In genomic region chr17:2016494-2016893, GRCh38 we compare ENCODE assay signal across 16 cellular contexts. TPM values are rescaled to one million over a fixed set of nuclear protein-coding genes. Genes with fewer than 3 reads are reported as not detected.
DNase-seq lines count a peak whose midpoint lies in the region; ATAC-seq and TF ChIP-seq lines count a peak whose summit lies in the region.
"Had no signal": no experiment of that assay in that cellular context is flagged by ENCODE, and none has a peak within 500 bp of the region (broad histone marks: within the 10 kb centered on the region; RNA-seq: fewer than 3 reads in every experiment).

No MANE protein-coding gene starts in this region.

- H2AK5ac ChIP-seq in neuronal stem cell (ENCODE audit: low read depth, low read length): no peak overlapping the region

- H3K14ac ChIP-seq in neuronal stem cell (ENCODE audit: low read length): no peak overlapping the region

- H3K9ac ChIP-seq in BLaER1 (peak overlapping the region; percentile 72; the same call in 1 of the 2 replicates), NT2/D1 (ENCODE audit: insufficient read length, low read depth) (peak overlapping the region; percentile 27), neuronal stem cell (ENCODE audit: low read depth, low read length, poor library complexity) (peak overlapping the region; percentile 54)
- H3K9ac ChIP-seq: GM23248 had no signal

- peak overlapping the region; percentile 69 for H3K23ac ChIP-seq in neuronal stem cell (ENCODE audit: low read depth, low read length, poor library complexity)

- ATAC-seq in esophagus mucosa: peak; percentile 10
- no peak for ATAC-seq in GM23338

- peak overlapping the region; percentile 83 for H3K18ac ChIP-seq in neuronal stem cell (ENCODE audit: low read length)

- 0 out of 2 replicates have a peak, but pooled peaks cover 5% of the 10 kb centered on the region for H3K36me3 ChIP-seq in BLaER1
- no peaks in the 10 kb centered on the region for H3K36me3 ChIP-seq in NT2/D1 (ENCODE audit: insufficient read depth, insufficient read length, low read length)
- no peaks in the 10 kb centered on the region for H3K36me3 ChIP-seq in neuronal stem cell (replicated peaks in 1 of 2; ENCODE audit: control insufficient read depth in 2 of 2, insufficient read depth in 2 of 2, low read length in 2 of 2)
- H3K36me3 ChIP-seq in GM23338 (ENCODE audit: insufficient read depth): no peaks in the 10 kb centered on the region

- DNase-seq in NT2/D1 (ENCODE audit: low read depth, low spot score) (no peak), neuronal stem cell (ENCODE audit: low spot score) (no peak), GM23338 (ENCODE audit: low spot score) (no peak), cortex of kidney (lab: John Stamatoyannopoulos, UW) (no peak), DMS114 treated with DMSO at 0.1 percent for 48 hours (lab: John Stamatoyannopoulos, UW; ENCODE audit: unreplicated experiment) (no peak)
- DNase-seq: 8988T; CD4-positive, CD25-positive, alpha-beta regulatory T cell; CD8-positive, alpha-beta memory T cell; COR-L47; DMS 273 treated with DMSO at 0.1 percent for 48 hours; GDM1; GM23248; HCEC 1CT had no signal

- H4K91ac ChIP-seq in neuronal stem cell (ENCODE audit: low read depth, low read length, poor library complexity): no peak overlapping the region

- peaks cover 13% of the 10 kb centered on the region for H3K4me1 Mint-ChIP-seq in GM23338
- H3K4me1 Mint-ChIP-seq: CD4-positive, CD25-positive, alpha-beta regulatory T cell had no signal

- no peak overlapping the region for H3K4me3 Mint-ChIP-seq in GM23338
- H3K4me3 Mint-ChIP-seq: CD4-positive, CD25-positive, alpha-beta regulatory T cell; CD8-positive, alpha-beta memory T cell had no signal

- no peaks in the 10 kb centered on the region; the same call in 1 of the 2 replicates for H3F3A ChIP-seq in GM23338 (replicated peaks; ENCODE audit: low read depth)

- WGBS in neuronal stem cell (ENCODE audit: extremely low coverage in 2 of 2, insufficient read length in 2 of 2, insufficient replicate concordance in 1 of 2), 2 donors: no CpG with 5 or more reads among the region's 20 CpGs

- no peaks in the 10 kb centered on the region for H3K79me2 ChIP-seq in GM23338 (replicated peaks; ENCODE audit: insufficient read depth)

- H3K4me2 ChIP-seq in BLaER1: peak overlapping the region; percentile 100
- no peak overlapping the region for H3K4me2 ChIP-seq in neuronal stem cell (ENCODE audit: insufficient read depth, low read length, poor library complexity, severe bottlenecking)
- no peak overlapping the region for H3K4me2 ChIP-seq in GM23338

- no peaks in the 10 kb centered on the region; the same call in 2 of the 3 replicates for H3K9me3 Mint-ChIP-seq in GM23338
- H3K9me3 Mint-ChIP-seq: CD4-positive, CD25-positive, alpha-beta regulatory T cell had no signal

- H3K27ac Mint-ChIP-seq in GM23338: no peak overlapping the region
- H3K27ac Mint-ChIP-seq: CD4-positive, CD25-positive, alpha-beta regulatory T cell had no signal

- H2BK120ac ChIP-seq in neuronal stem cell (ENCODE audit: low read depth, low read length): no peak overlapping the region

- peak overlapping the region; percentile 89 for H3K27ac ChIP-seq in BLaER1
- H3K27ac ChIP-seq in neuronal stem cell (replicated peaks; ENCODE audit: low read length): no peak overlapping the region
- H3K27ac ChIP-seq in GM23338 (ENCODE audit: low read depth): no peak overlapping the region
- H3K27ac ChIP-seq: GM23248, HL-60 had no signal

- H4K20me1 ChIP-seq in BLaER1: peaks cover 50% of the 10 kb centered on the region
- no peaks in the 10 kb centered on the region for H4K20me1 ChIP-seq in GM23338 (replicated peaks; ENCODE audit: insufficient read depth)

- peaks cover 99% of the 10 kb centered on the region for H3K4me1 ChIP-seq in BLaER1
- peaks cover 29% of the 10 kb centered on the region for H3K4me1 ChIP-seq in NT2/D1 (ENCODE audit: insufficient read depth, insufficient read length)
- peaks cover 9 to 24% of the 10 kb centered on the region in 2 donors for H3K4me1 ChIP-seq in neuronal stem cell (ENCODE audit: control insufficient read depth in 2 of 2, insufficient read depth in 1 of 2, low read depth in 1 of 2, low read length in 2 of 2)
- H3K4me1 ChIP-seq in GM23338 (ENCODE audit: insufficient read depth): peaks cover 8% of the 10 kb centered on the region; the same call in 1 of the 2 replicates

- no peaks in the 10 kb centered on the region for H3K79me1 ChIP-seq in neuronal stem cell (ENCODE audit: low read depth, low read length)

- no peaks in the 10 kb centered on the region for H3K36me3 Mint-ChIP-seq in GM23338 (ENCODE audit: low read depth)
- H3K36me3 Mint-ChIP-seq: CD4-positive, CD25-positive, alpha-beta regulatory T cell; CD8-positive, alpha-beta memory T cell had no signal

- H2BK12ac ChIP-seq in neuronal stem cell (ENCODE audit: low read length): no peak overlapping the region

- no peak overlapping the region for H4K8ac ChIP-seq in neuronal stem cell (ENCODE audit: low read depth, low read length)

- H3K4me3 ChIP-seq in BLaER1 (no peak overlapping the region), NT2/D1 (ENCODE audit: insufficient read length, low read depth) (no peak overlapping the region), neuronal stem cell (ENCODE audit: low read length in 2 of 2) (no peak overlapping the region), GM23338 (no peak overlapping the region)
- H3K4me3 ChIP-seq: GM23248 had no signal

- peak overlapping the region; percentile 31 for H2BK15ac ChIP-seq in neuronal stem cell (ENCODE audit: low read length)

- H3K9me3 ChIP-seq in BLaER1 (no peaks in the 10 kb centered on the region), NT2/D1 (ENCODE audit: insufficient read depth, low read length) (peaks cover 9% of the 10 kb centered on the region), neuronal stem cell (replicated peaks in 1 of 2; ENCODE audit: control insufficient read depth in 2 of 2, insufficient read depth in 1 of 2, low read depth in 1 of 2, low read length in 2 of 2) (peaks cover 0 to 3% of the 10 kb centered on the region in 2 donors)

- H3K27me3 ChIP-seq in BLaER1: no peaks in the 10 kb centered on the region
- peaks cover 12% of the 10 kb centered on the region for H3K27me3 ChIP-seq in NT2/D1 (ENCODE audit: insufficient read depth, insufficient read length)
- H3K27me3 ChIP-seq in neuronal stem cell (ENCODE audit: control insufficient read depth in 3 of 3, insufficient read depth in 3 of 3, low read depth in 1 of 3, low read length in 3 of 3): peaks cover 0 to 42% (median 0%) of the 10 kb centered on the region in 3 experiments
- peaks cover 32% of the 10 kb centered on the region; the same call in 1 of the 2 replicates for H3K27me3 ChIP-seq in GM23338 (ENCODE audit: insufficient read depth)

- TF ChIP-seq CTCF in GM23338 (conservative IDR thresholded peaks at IDR 0.05; ENCODE audit: low read depth in 2 of 2): no peak

- peaks cover 46% of the 10 kb centered on the region for H3K27me3 Mint-ChIP-seq in GM23338 (ENCODE audit: insufficient read depth, low read depth, poor library complexity)

- H3K4ac ChIP-seq in neuronal stem cell (ENCODE audit: low read length): no peak overlapping the region

- H2AFZ ChIP-seq in neuronal stem cell (ENCODE audit: low read length) (no peak overlapping the region), GM23338 (no peak overlapping the region)
- H2AFZ ChIP-seq: GM23248 had no signal

- H2BK5ac ChIP-seq in neuronal stem cell (ENCODE audit: low read length): peak overlapping the region; percentile 60

- H3K9me2 ChIP-seq in GM23338 (ENCODE audit: insufficient read depth): no peaks in the 10 kb centered on the region

TF ChIP-seq in GM23338, 12 proteins besides CTCF, POLR2A, EP300 and RAD21:
- TF ChIP-seq ZNF114 (CRISPR knock-in tag; IDR thresholded peaks at IDR 0.05) (no peak), EZH2phosphoT487 (IDR thresholded peaks at IDR 0.05; ENCODE audit: unreplicated experiment) (no peak), NANOG (IDR thresholded peaks at IDR 0.05; ENCODE audit: borderline replicate concordance) (no peak), STAT1 (IDR thresholded peaks at IDR 0.05; ENCODE audit: unreplicated experiment) (no peak), ETS1 (IDR thresholded peaks at IDR 0.05) (no peak), EZH2 (IDR thresholded peaks at IDR 0.05; ENCODE audit: low read depth, unreplicated experiment) (no peak)

RNA-seq across cellular contexts. Expression of gene RTN4RL1, which starts 8.6 kb away (rescaled TPM):
- 1.2 TPM for total RNA-seq in esophagus mucosa
- polyA plus RNA-seq in neuronal stem cell (2013, experiment 1 of 2): 4.0 TPM
- polyA plus RNA-seq in neuronal stem cell (2013, experiment 2 of 2): 3.9 TPM
- total RNA-seq in GM23338 (2014; rRNA removed; shearing (Covaris generic)): 0.17 TPM in 1 of 2 replicates, not detected in the other
- polyA plus RNA-seq in GM23338 (2016; fragmentation: Nextera tagmentation; extraction: Ambion mirVana): not detected in 2 replicates
- polyA plus RNA-seq: GM23248 had no signal

RNA-seq across cellular contexts. Expression of gene DPH1, which starts 13.5 kb away (rescaled TPM):
- total RNA-seq in esophagus mucosa: 29.1 TPM
- polyA plus RNA-seq in neuronal stem cell (2013, experiment 1 of 2): 19.6 TPM
- 18.0 TPM for polyA plus RNA-seq in neuronal stem cell (2013, experiment 2 of 2)
- total RNA-seq in GM23338 (2014; rRNA removed; shearing (Covaris generic)): 22.3 and 28.2 TPM in 2 replicates
- 9.0 and 11.8 TPM in 2 replicates for polyA plus RNA-seq in GM23338 (2016; fragmentation: Nextera tagmentation; extraction: Ambion mirVana)

RNA-seq across cellular contexts. Expression of gene OVCA2, which starts 25.3 kb away (rescaled TPM):
- 32.3 TPM for total RNA-seq in esophagus mucosa
- 13.9 TPM for polyA plus RNA-seq in neuronal stem cell (2013, experiment 1 of 2)
- 14.2 TPM for polyA plus RNA-seq in neuronal stem cell (2013, experiment 2 of 2)
- 21.3 and 24.8 TPM in 2 replicates for total RNA-seq in GM23338 (2014; rRNA removed; shearing (Covaris generic))
- polyA plus RNA-seq in GM23338 (2016; fragmentation: Nextera tagmentation; extraction: Ambion mirVana): 14.9 and 15.9 TPM in 2 replicates

RNA-seq across cellular contexts. Expression of gene HIC1, which starts 38.4 kb away (rescaled TPM):
- 2.3 TPM for total RNA-seq in esophagus mucosa
- 0.08 TPM for polyA plus RNA-seq in neuronal stem cell (2013, experiment 1 of 2)
- polyA plus RNA-seq in neuronal stem cell (2013, experiment 2 of 2): 0.04 TPM
- total RNA-seq in GM23338 (2014; rRNA removed; shearing (Covaris generic)): 0.17 TPM in 1 of 2 replicates, not detected in the other
- polyA plus RNA-seq in GM23338 (2016; fragmentation: Nextera tagmentation; extraction: Ambion mirVana): 0.23 and 0.26 TPM in 2 replicates
